In the genomic region with DNA sequence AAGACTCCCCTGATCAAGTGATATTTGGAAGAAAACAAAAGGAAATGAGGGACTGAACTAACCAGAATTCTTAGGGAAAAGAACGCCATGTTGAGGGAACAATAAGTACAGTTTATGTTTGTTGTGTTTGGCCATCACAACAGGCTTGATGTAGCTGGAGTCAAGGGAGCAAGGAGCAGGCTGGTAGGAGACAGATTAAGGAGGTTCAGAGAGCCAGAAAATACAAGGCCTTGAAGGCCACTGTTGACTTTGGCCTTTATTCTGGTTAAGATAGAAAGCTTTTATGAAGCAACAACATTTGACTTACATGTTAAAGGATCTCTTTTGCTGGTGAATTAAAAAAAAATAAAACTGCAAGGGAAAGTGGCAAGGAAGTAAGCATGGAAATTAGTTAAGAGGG, we compare ENCODE assay signal across 22 cellular contexts.
"Had no signal": no experiment of that assay in that cellular context is flagged by ENCODE, and none has a peak within 500 bp of the region (broad histone marks: within the 10 kb centered on the region; RNA-seq: fewer than 3 reads in every experiment).

No MANE protein-coding gene starts in this region.

- H3K36me3 Mint-ChIP-seq: activated naive CD4-positive, alpha-beta T cell treated with anti-CD3 and anti-CD28 coated beads, Interleukin-2, amount 10 ng/mL, durations not matched to agents 7 days and 5 days; activated naive CD8-positive, alpha-beta T cell treated with anti-CD3 and anti-CD28 coated beads, Interleukin-2, amount 10 ng/mL, durations not matched to agents 7 days and 5 days; naive B cell had no signal

- H3K4me3 Mint-ChIP-seq: activated CD4-positive, alpha-beta memory T cell treated with anti-CD3 and anti-CD28 coated beads, Interleukin-2, amount 10 ng/mL, durations not matched to agents 7 days and 5 days; activated CD4-positive, alpha-beta T cell treated with anti-CD3 and anti-CD28 coated beads, Interleukin-2, amount 10 ng/mL, durations not matched to agents 7 days and 5 days; activated naive CD4-positive, alpha-beta T cell treated with anti-CD3 and anti-CD28 coated beads, Interleukin-2, amount 10 ng/mL, durations not matched to agents 7 days and 5 days; activated naive CD8-positive, alpha-beta T cell treated with anti-CD3 and anti-CD28 coated beads, Interleukin-2, amount 10 ng/mL, durations not matched to agents 7 days and 5 days; activated T-cell treated with anti-CD3 and anti-CD28 coated beads, Interleukin-2, amount 50 U/mL, for 24 hours; endodermal cell; naive B cell; T-helper 17 cell had no signal

- H3K4me1 ChIP-seq: esophagus muscularis mucosa, foreskin keratinocyte, prostate gland had no signal

- H3K9me3 ChIP-seq: esophagus muscularis mucosa, ovary, prostate gland had no signal

- H3K27me3 ChIP-seq: esophagus muscularis mucosa, foreskin keratinocyte, ovary had no signal

- H3K27me3 Mint-ChIP-seq: activated CD4-positive, alpha-beta memory T cell treated with anti-CD3 and anti-CD28 coated beads, Interleukin-2, amount 10 ng/mL, durations not matched to agents 7 days and 5 days; activated CD4-positive, alpha-beta T cell treated with anti-CD3 and anti-CD28 coated beads, Interleukin-2, amount 10 ng/mL, durations not matched to agents 7 days and 5 days; activated naive CD4-positive, alpha-beta T cell treated with anti-CD3 and anti-CD28 coated beads, Interleukin-2, amount 10 ng/mL, durations not matched to agents 7 days and 5 days; activated naive CD8-positive, alpha-beta T cell treated with anti-CD3 and anti-CD28 coated beads, Interleukin-2, amount 10 ng/mL, durations not matched to agents 7 days and 5 days; activated T-cell treated with anti-CD3 and anti-CD28 coated beads, Interleukin-2, amount 50 U/mL, for 24 hours; naive B cell; T-helper 17 cell had no signal

- H3K27ac Mint-ChIP-seq: activated CD4-positive, alpha-beta memory T cell treated with anti-CD3 and anti-CD28 coated beads, Interleukin-2, amount 10 ng/mL, durations not matched to agents 7 days and 5 days; activated CD4-positive, alpha-beta T cell treated with anti-CD3 and anti-CD28 coated beads, Interleukin-2, amount 10 ng/mL, durations not matched to agents 7 days and 5 days; activated naive CD4-positive, alpha-beta T cell treated with anti-CD3 and anti-CD28 coated beads, Interleukin-2, amount 10 ng/mL, durations not matched to agents 7 days and 5 days; activated naive CD8-positive, alpha-beta T cell treated with anti-CD3 and anti-CD28 coated beads, Interleukin-2, amount 10 ng/mL, durations not matched to agents 7 days and 5 days; activated T-cell treated with anti-CD3 and anti-CD28 coated beads, Interleukin-2, amount 50 U/mL, for 24 hours; endodermal cell; T-helper 17 cell had no signal

- H3K4me3 ChIP-seq: esophagus muscularis mucosa, ovary, prostate gland had no signal

- H3K36me3 ChIP-seq: esophagus muscularis mucosa, ovary, prostate gland had no signal

- H3K4me1 Mint-ChIP-seq: activated CD4-positive, alpha-beta memory T cell treated with anti-CD3 and anti-CD28 coated beads, Interleukin-2, amount 10 ng/mL, durations not matched to agents 7 days and 5 days; activated CD4-positive, alpha-beta T cell treated with anti-CD3 and anti-CD28 coated beads, Interleukin-2, amount 10 ng/mL, durations not matched to agents 7 days and 5 days; activated naive CD4-positive, alpha-beta T cell treated with anti-CD3 and anti-CD28 coated beads, Interleukin-2, amount 10 ng/mL, durations not matched to agents 7 days and 5 days; activated naive CD8-positive, alpha-beta T cell treated with anti-CD3 and anti-CD28 coated beads, Interleukin-2, amount 10 ng/mL, durations not matched to agents 7 days and 5 days; naive B cell; T-helper 17 cell had no signal

- DNase-seq: activated CD4-positive, alpha-beta memory T cell treated with anti-CD3 and anti-CD28 coated beads, Interleukin-2, amount 10 ng/mL, durations not matched to agents 7 days and 5 days; activated CD4-positive, alpha-beta T cell treated with anti-CD3 and anti-CD28 coated beads for 1 hour; activated CD4-positive, alpha-beta T cell treated with anti-CD3 and anti-CD28 coated beads, Interleukin-2, amount 10 ng/mL, durations not matched to agents 7 days and 5 days; activated CD8-positive, alpha-beta memory T cell treated with anti-CD3 and anti-CD28 coated beads, Interleukin-2, amount 50 U/mL, for 48 hours; activated gamma-delta T cell; activated naive CD4-positive, alpha-beta T cell treated with anti-CD3 and anti-CD28 coated beads, Interleukin-2, amount 10 ng/mL, durations not matched to agents 7 days and 5 days; activated naive CD8-positive, alpha-beta T cell treated with anti-CD3 and anti-CD28 coated beads, Interleukin-2, amount 10 ng/mL, durations not matched to agents 7 days and 5 days; activated T-cell treated with anti-CD3 and anti-CD28 coated beads, Interleukin-2, amount 50 U/mL, for 24 hours; central memory CD4-positive, alpha-beta T cell; endodermal cell; foreskin keratinocyte; kidney glomerular epithelial cell; mammary epithelial cell; naive B cell; ovary; retina; stimulated activated CD4-positive, alpha-beta T cell treated with anti-CD3 and anti-CD28 coated beads, Interleukin-2, amount 100 ng/mL, for 48 hours; stimulated activated naive CD4-positive, alpha-beta T cell treated with Interleukin-2 at 50 U/mL for 16 hours; T-helper 17 cell; T1000 had no signal

- H3K9me3 Mint-ChIP-seq: activated CD4-positive, alpha-beta T cell treated with anti-CD3 and anti-CD28 coated beads, Interleukin-2, amount 10 ng/mL, durations not matched to agents 7 days and 5 days; activated naive CD8-positive, alpha-beta T cell treated with anti-CD3 and anti-CD28 coated beads, Interleukin-2, amount 10 ng/mL, durations not matched to agents 7 days and 5 days had no signal

- ATAC-seq: foreskin keratinocyte, T-helper 17 cell had no signal

- H3K27ac ChIP-seq: esophagus muscularis mucosa, foreskin keratinocyte, ovary, prostate gland had no signal
